36 cellular contexts compared by ENCODE assay signal in genomic region chr12:113409462-113410124, GRCh38. TPM values are rescaled to one million over a fixed set of nuclear protein-coding genes. Genes with fewer than 3 reads are reported as not detected.
"Had no signal": no experiment of that assay in that cellular context is flagged by ENCODE, and none has a peak within 500 bp of the region (broad histone marks: within the 10 kb centered on the region; RNA-seq: fewer than 3 reads in every experiment).

No MANE protein-coding gene starts in this region.

- H3K4me1 ChIP-seq: breast epithelium had no signal

- H3K27me3 ChIP-seq: adrenal gland, body of pancreas, breast epithelium, MG63 had no signal

- H3K27ac Mint-ChIP-seq: activated CD4-positive, alpha-beta T cell treated with anti-CD3 and anti-CD28 coated beads, Interleukin-2, amount 10 ng/mL, durations not matched to agents 24 days and 14 days; activated CD8-positive, alpha-beta T cell treated with anti-CD3 and anti-CD28 coated beads for 36 hours; activated naive CD4-positive, alpha-beta T cell treated with anti-CD3 and anti-CD28 coated beads for 36 hours; activated naive CD4-positive, alpha-beta T cell treated with anti-CD3 and anti-CD28 coated beads, Interleukin-2, amount 50 U/mL, for 72 hours; activated T-cell treated with anti-CD3 and anti-CD28 coated beads, Interleukin-2, amount 50 U/mL, for 72 hours; activated T-helper 2 cell treated with anti-CD3 and anti-CD28 coated beads, Interferon-gamma antibody, Interleukin-2, Interleukin-4, amounts not matched to agents 10 μg/mL and 5 μg/mL and 100 μg/mL, durations not matched to agents 14 hours and 24 hours and 36 hours had no signal

- ATAC-seq: activated CD8-positive, alpha-beta T cell treated with anti-CD3 and anti-CD28 coated beads for 36 hours; activated naive CD4-positive, alpha-beta T cell treated with anti-CD3 and anti-CD28 coated beads, Interleukin-2, amount 50 U/mL, for 72 hours; activated T-cell treated with anti-CD3 and anti-CD28 coated beads, Interleukin-2, amount 50 U/mL, for 72 hours; body of pancreas; PC-3; Right ventricle myocardium inferior had no signal

- DNase-seq: activated CD4-positive, alpha-beta T cell treated with anti-CD3 and anti-CD28 coated beads, Interleukin-2, amount 10 ng/mL, durations not matched to agents 24 days and 14 days; activated CD4-positive, alpha-beta T cell treated with anti-CD3 and anti-CD28 coated beads, Interleukin-2, amount 50 U/mL, for 4 hours; activated CD4-positive, CD25-positive, alpha-beta regulatory T cell; activated CD8-positive, alpha-beta T cell treated with anti-CD3 and anti-CD28 coated beads for 36 hours; activated gamma-delta T cell treated with Interleukin-2 at 50 U/mL for 16 hours; activated naive CD4-positive, alpha-beta T cell treated with anti-CD3 and anti-CD28 coated beads for 36 hours; activated T-cell treated with anti-CD3 and anti-CD28 coated beads, Interleukin-2, amount 50 U/mL, for 1 hour; activated T-cell treated with anti-CD3 and anti-CD28 coated beads, Interleukin-2, amount 50 U/mL, for 72 hours; adrenal gland; body of pancreas; Karpas-422; KBM-7; MG63; NCI-H1048; NCI-H1105 treated with DMSO at 0.1 percent for 48 hours; NCI-H1436; NCI-H1694; NCI-H1930; NCI-H2081 treated with DMSO at 0.1 percent for 48 hours; NCI-H226; NCI-H524 treated with DMSO at 0.1 percent for 48 hours; NCI-H748 treated with DMSO at 0.1 percent for 48 hours; NK-92 treated with Interleukin-12 subunit alpha and Interleukin-12 subunit beta, amount 100 ng/mL, for 24 hours; PC-3; SW 1271; T-helper 1 cell; T-helper 2 cell; T-helper 9 cell; WERI-Rb-1 had no signal

- H3K4me1 Mint-ChIP-seq: activated CD4-positive, alpha-beta T cell treated with anti-CD3 and anti-CD28 coated beads, Interleukin-2, amount 10 ng/mL, durations not matched to agents 24 days and 14 days had no signal

- H3K36me3 ChIP-seq: adrenal gland, breast epithelium, MG63, WERI-Rb-1 had no signal

- H3K9me3 Mint-ChIP-seq: activated CD4-positive, alpha-beta T cell treated with anti-CD3 and anti-CD28 coated beads, Interleukin-2, amount 10 ng/mL, durations not matched to agents 24 days and 14 days; activated CD8-positive, alpha-beta T cell treated with anti-CD3 and anti-CD28 coated beads for 36 hours; activated naive CD4-positive, alpha-beta T cell treated with anti-CD3 and anti-CD28 coated beads for 36 hours; activated naive CD4-positive, alpha-beta T cell treated with anti-CD3 and anti-CD28 coated beads, Interleukin-2, amount 50 U/mL, for 72 hours; activated T-cell treated with anti-CD3 and anti-CD28 coated beads, Interleukin-2, amount 50 U/mL, for 72 hours; activated T-helper 2 cell treated with anti-CD3 and anti-CD28 coated beads, Interferon-gamma antibody, Interleukin-2, Interleukin-4, amounts not matched to agents 10 μg/mL and 5 μg/mL and 100 μg/mL, durations not matched to agents 14 hours and 24 hours and 36 hours had no signal

- H3K27ac ChIP-seq: body of pancreas, breast epithelium, RWPE1, WERI-Rb-1 had no signal

- H3K36me3 Mint-ChIP-seq: activated naive CD4-positive, alpha-beta T cell treated with anti-CD3 and anti-CD28 coated beads, Interleukin-2, amount 50 U/mL, for 72 hours had no signal

- H3K4me3 ChIP-seq: adrenal gland, body of pancreas, breast epithelium, MG63 had no signal

- H3K9me3 ChIP-seq: adrenal gland, body of pancreas, breast epithelium, MG63 had no signal

- H3K4me3 Mint-ChIP-seq: activated CD4-positive, alpha-beta T cell treated with anti-CD3 and anti-CD28 coated beads, Interleukin-2, amount 10 ng/mL, durations not matched to agents 24 days and 14 days; activated CD8-positive, alpha-beta T cell treated with anti-CD3 and anti-CD28 coated beads for 36 hours; activated naive CD4-positive, alpha-beta T cell treated with anti-CD3 and anti-CD28 coated beads for 36 hours; activated T-cell treated with anti-CD3 and anti-CD28 coated beads, Interleukin-2, amount 50 U/mL, for 72 hours had no signal

RNA-seq across cellular contexts. Expression of gene SDS, which starts 5.9 kb away (rescaled TPM):
- total RNA-seq: activated CD4-positive, alpha-beta T cell treated with anti-CD3 and anti-CD28 coated beads, Interleukin-2, amount 10 ng/mL, durations not matched to agents 24 days and 14 days; activated CD8-positive, alpha-beta memory T cell treated with anti-CD3 and anti-CD28 coated beads for 36 hours; activated CD8-positive, alpha-beta T cell treated with anti-CD3 and anti-CD28 coated beads for 36 hours; activated naive CD4-positive, alpha-beta T cell treated with anti-CD3 and anti-CD28 coated beads for 36 hours; activated naive CD4-positive, alpha-beta T cell treated with anti-CD3 and anti-CD28 coated beads, Interleukin-2, amount 50 U/mL, for 72 hours; activated T-cell treated with anti-CD3 and anti-CD28 coated beads, Interleukin-2, amount 50 U/mL, for 72 hours; activated T-helper 2 cell treated with anti-CD3 and anti-CD28 coated beads, Interferon-gamma antibody, Interleukin-2, Interleukin-4, amounts not matched to agents 10 μg/mL and 5 μg/mL and 100 μg/mL, durations not matched to agents 14 hours and 24 hours and 36 hours; astrocyte; PC-3; Right ventricle myocardium inferior had no signal

RNA-seq across cellular contexts. Expression of gene SDSL, which starts 12.6 kb away (rescaled TPM):
- total RNA-seq: activated CD8-positive, alpha-beta memory T cell treated with anti-CD3 and anti-CD28 coated beads for 36 hours; activated CD8-positive, alpha-beta T cell treated with anti-CD3 and anti-CD28 coated beads for 36 hours; activated naive CD4-positive, alpha-beta T cell treated with anti-CD3 and anti-CD28 coated beads for 36 hours had no signal
